ENCODE assay signal across 20 cellular contexts in genomic region chr1:45824607-45825006, GRCh38. TPM values are rescaled to one million over a fixed set of nuclear protein-coding genes. Genes with fewer than 3 reads are reported as not detected.
DNase-seq lines count a peak whose midpoint lies in the region; ATAC-seq and TF ChIP-seq lines count a peak whose summit lies in the region.
"Had no signal": no experiment of that assay in that cellular context is flagged by ENCODE, and none has a peak within 500 bp of the region (broad histone marks: within the 10 kb centered on the region; RNA-seq: fewer than 3 reads in every experiment).

No MANE protein-coding gene starts in this region.

- ATAC-seq in GM19328 (IDR thresholded peaks at IDR 0.05; ENCODE audit: unreplicated experiment) (no peak), HG03378 (IDR thresholded peaks at IDR 0.05; ENCODE audit: unreplicated experiment) (no peak)
- ATAC-seq: K562 had no signal

- H3K27ac ChIP-seq in 22Rv1 = no peak overlapping the region
- peak overlapping the region; percentile 83; the same call in 1 of the 2 replicates for H3K27ac ChIP-seq in DOHH2 (ENCODE audit: low read depth, low read length)

- peaks cover 77% of the 10 kb centered on the region for H3K36me3 ChIP-seq in DOHH2 (ENCODE audit: control insufficient read depth, low read length)

- no peaks in the 10 kb centered on the region for H4K20me1 ChIP-seq in DOHH2 (ENCODE audit: control insufficient read depth, insufficient read depth, low read depth, low read length)

- H3K27me3 ChIP-seq in DOHH2 (ENCODE audit: control insufficient read depth, low read length) = no peaks in the 10 kb centered on the region

- peaks cover 23% of the 10 kb centered on the region for H3F3A ChIP-seq in DOHH2 (ENCODE audit: control insufficient read depth, insufficient read depth)

- H3K79me2 ChIP-seq in DOHH2 (ENCODE audit: control insufficient read depth, low read length) = peaks cover 98% of the 10 kb centered on the region

- TF ChIP-seq CTCF in 22Rv1 (IDR thresholded peaks at IDR 0.05) (peak; percentile 39), DOHH2 (IDR thresholded peaks at IDR 0.05; ENCODE audit: low read depth, low read length, poor library complexity, severe bottlenecking) (no peak), LNCaP clone FGC (IDR thresholded peaks at IDR 0.05; ENCODE audit: control insufficient read depth, extremely low read depth, insufficient read depth) (peak; percentile 42), chondrocyte (IDR thresholded peaks at IDR 0.05) (peak; percentile 27)

- H3K4me3 ChIP-seq in DOHH2 (ENCODE audit: low read length) = no peak overlapping the region
- H3K4me3 ChIP-seq in LNCaP clone FGC (ENCODE audit: low read depth, low read length) = no peak overlapping the region
- H3K4me3 ChIP-seq: K562 had no signal

- no peaks in the 10 kb centered on the region for H3K27me3 Mint-ChIP-seq in chondrocyte (ENCODE audit: low read depth)
- H3K27me3 Mint-ChIP-seq: CD4-positive, alpha-beta T cell had no signal

- H3K9me2 ChIP-seq in DOHH2 (replicated peaks; ENCODE audit: control insufficient read depth, low read length) = no peaks in the 10 kb centered on the region

- no peak overlapping the region for H3K4me2 ChIP-seq in DOHH2 (ENCODE audit: low read length)

- H3K9me3 ChIP-seq in DOHH2 (ENCODE audit: control insufficient read depth, insufficient read depth, low read length) = no peaks in the 10 kb centered on the region
- H3K9me3 ChIP-seq: Caco-2 had no signal

- no peak for DNase-seq in LNCaP clone FGC (ENCODE audit: low read depth)
- no peak for DNase-seq in chondrocyte (ENCODE audit: low spot score)
- DNase-seq in A172 (ENCODE audit: low spot score) = no peak
- DNase-seq: Caco-2; CD4-positive, alpha-beta T cell; DMS153; NCI-H1092 treated with DMSO at 0.1 percent for 48 hours; NCI-H2081; NCI-H2171; NCI-H345; NCI-H524; NCI-H82; RPMI8226; SHP77; T-helper 2 cell had no signal

- H3K9me3 Mint-ChIP-seq in chondrocyte (ENCODE audit: low read depth) = peaks cover 5% of the 10 kb centered on the region
- H3K9me3 Mint-ChIP-seq: CD4-positive, alpha-beta T cell had no signal

- H3K4me1 Mint-ChIP-seq in chondrocyte (ENCODE audit: low read depth) = peaks cover 5% of the 10 kb centered on the region

- H3K4me3 Mint-ChIP-seq in chondrocyte (ENCODE audit: unreplicated experiment) = no peak overlapping the region
- H3K4me3 Mint-ChIP-seq: CD4-positive, alpha-beta T cell had no signal

- H3K4me1 ChIP-seq in DOHH2 (ENCODE audit: control insufficient read depth, low read length) = peaks cover 70% of the 10 kb centered on the region

- peaks cover 11% of the 10 kb centered on the region for H3K36me3 Mint-ChIP-seq in chondrocyte (ENCODE audit: low read depth)

- no peak overlapping the region for H3K27ac Mint-ChIP-seq in chondrocyte (ENCODE audit: unreplicated experiment)
- H3K27ac Mint-ChIP-seq: CD4-positive, alpha-beta T cell had no signal

RNA-seq across cellular contexts. Expression of gene MAST2, which starts 21.2 kb away (rescaled TPM):
- total RNA-seq in chondrocyte = 51.2 to 61.8 TPM (median 53.2 TPM) in 3 replicates
- total RNA-seq in A172 (2014; rRNA removed; shearing (Covaris generic)) = 18.4 and 19.5 TPM in 2 replicates
